In the genomic region with DNA sequence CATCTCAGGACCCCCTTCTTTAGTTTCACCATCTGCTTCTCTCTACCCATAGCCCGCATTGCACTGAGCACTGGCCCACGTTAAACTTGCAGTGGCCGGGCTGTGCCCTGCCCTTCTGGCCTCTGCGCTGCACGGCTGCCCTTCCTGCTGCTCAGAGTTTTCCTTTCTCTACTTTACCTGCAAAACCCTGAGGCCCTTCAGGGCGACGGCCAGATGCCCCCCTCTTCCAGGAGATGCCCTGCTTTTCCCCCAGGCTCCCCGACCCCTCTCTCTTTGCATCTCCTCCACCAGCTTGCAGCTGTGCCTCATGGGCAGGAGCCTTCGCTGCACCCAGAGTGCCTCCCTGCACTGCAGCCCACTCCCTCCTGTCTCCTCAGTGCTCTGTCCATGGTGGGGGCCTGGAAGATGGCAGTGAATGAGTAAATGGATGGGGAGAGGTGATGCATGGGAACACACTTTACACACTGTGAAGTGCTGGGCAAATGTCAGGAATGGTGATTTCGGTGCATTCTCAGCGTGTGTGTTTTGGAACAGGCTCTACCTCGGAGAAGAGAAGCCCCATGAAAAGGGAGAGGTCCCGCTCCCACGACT, we compare ENCODE assay signal across 27 cellular contexts. TPM values are rescaled to one million over a fixed set of nuclear protein-coding genes. Genes with fewer than 3 reads are reported as not detected.
"Had no signal": no experiment of that assay in that cellular context is flagged by ENCODE, and none has a peak within 500 bp of the region (broad histone marks: within the 10 kb centered on the region; RNA-seq: fewer than 3 reads in every experiment).

No MANE protein-coding gene starts in this region.

- H3K27ac Mint-ChIP-seq: memory B cell; mesothelial cell of epicardium; stimulated activated naive B cell treated with anti-CD40 and anti-IgM and Interleukin-4, amounts not matched to agents 10 μg/mL and 1 μg/mL and 100 μg/mL, for 72 hours; stimulated activated naive CD8-positive, alpha-beta T cell treated with anti-CD3 and anti-CD28 coated beads, Interleukin-15, amount 100 ng/mL, for 72 hours had no signal

- H3K9me3 Mint-ChIP-seq: memory B cell; mesothelial cell of epicardium; nephron progenitor cell; stimulated activated naive B cell treated with anti-CD40 and anti-IgM and Interleukin-4, amounts not matched to agents 10 μg/mL and 1 μg/mL and 100 μg/mL, for 72 hours; stimulated activated naive CD8-positive, alpha-beta T cell treated with anti-CD3 and anti-CD28 coated beads, Interleukin-15, amount 100 ng/mL, for 72 hours had no signal

- DNase-seq: cortex of kidney; dorsolateral prefrontal cortex; effector CD8-positive, alpha-beta T cell; heart left ventricle; islet precursor cell; left lung; lower lobe of right lung; nephron progenitor cell; stimulated activated CD4-positive, alpha-beta T cell treated with anti-CD3 and anti-CD28 coated beads, Interleukin-2, amount 100 ng/mL, for 24 hours; stimulated activated CD4-positive, alpha-beta T cell treated with anti-CD3 and anti-CD28 coated beads, Interleukin-4, amount 100 ng/mL, for 4 hours; stimulated activated naive B cell treated with anti-CD40 and anti-IgM and Interleukin-4, amounts not matched to agents 10 μg/mL and 1 μg/mL and 100 μg/mL, for 72 hours; stimulated activated naive CD8-positive, alpha-beta T cell treated with anti-CD3 and anti-CD28 coated beads, Interleukin-15, amount 100 ng/mL, for 72 hours; testis; upper lobe of right lung had no signal

- FAIRE-seq: frontal cortex had no signal

- H3K27me3 Mint-ChIP-seq: stimulated activated naive B cell treated with anti-CD40 and anti-IgM and Interleukin-4, amounts not matched to agents 10 μg/mL and 1 μg/mL and 100 μg/mL, for 72 hours; stimulated activated naive CD8-positive, alpha-beta T cell treated with anti-CD3 and anti-CD28 coated beads, Interleukin-15, amount 100 ng/mL, for 72 hours had no signal

- H3K27me3 ChIP-seq: dorsolateral prefrontal cortex, heart left ventricle, left lung, sigmoid colon, testis, tibial nerve, upper lobe of right lung had no signal

- H3K4me1 ChIP-seq: heart left ventricle, left lung, lower lobe of right lung, sigmoid colon, tibial nerve, upper lobe of right lung had no signal

- H3K4me1 Mint-ChIP-seq: memory B cell; mesothelial cell of epicardium; nephron progenitor cell; stimulated activated naive B cell treated with anti-CD40 and anti-IgM and Interleukin-4, amounts not matched to agents 10 μg/mL and 1 μg/mL and 100 μg/mL, for 72 hours; stimulated activated naive CD8-positive, alpha-beta T cell treated with anti-CD3 and anti-CD28 coated beads, Interleukin-15, amount 100 ng/mL, for 72 hours had no signal

- H3K4me3 ChIP-seq: dorsolateral prefrontal cortex, heart left ventricle, left lung, lower lobe of right lung, sigmoid colon, skin epidermis, testis, tibial nerve, upper lobe of right lung had no signal

- H3K9me3 ChIP-seq: heart left ventricle, left lung, lower lobe of right lung, sigmoid colon, testis, tibial nerve, upper lobe of right lung had no signal

- H3K36me3 ChIP-seq: left lung, lower lobe of right lung, sigmoid colon, upper lobe of right lung had no signal

- H3K27ac ChIP-seq: dorsolateral prefrontal cortex, heart left ventricle, left lung, lower lobe of right lung, sigmoid colon, skin epidermis, testis, tibial nerve, upper lobe of right lung had no signal

- ATAC-seq: esophagus mucosa; heart left ventricle; left lung; stimulated activated naive B cell treated with anti-CD40 and anti-IgM and Interleukin-4, amounts not matched to agents 10 μg/mL and 1 μg/mL and 100 μg/mL, for 72 hours; stimulated activated naive CD8-positive, alpha-beta T cell treated with anti-CD3 and anti-CD28 coated beads, Interleukin-15, amount 100 ng/mL, for 72 hours; upper lobe of right lung had no signal

- H3K36me3 Mint-ChIP-seq: memory B cell; stimulated activated naive B cell treated with anti-CD40 and anti-IgM and Interleukin-4, amounts not matched to agents 10 μg/mL and 1 μg/mL and 100 μg/mL, for 72 hours had no signal

- H3K4me3 Mint-ChIP-seq: memory B cell; mesothelial cell of epicardium; nephron progenitor cell; stimulated activated naive B cell treated with anti-CD40 and anti-IgM and Interleukin-4, amounts not matched to agents 10 μg/mL and 1 μg/mL and 100 μg/mL, for 72 hours; stimulated activated naive CD8-positive, alpha-beta T cell treated with anti-CD3 and anti-CD28 coated beads, Interleukin-15, amount 100 ng/mL, for 72 hours had no signal

RNA-seq across cellular contexts. Expression of gene NTSR2, which starts 53.8 kb away (rescaled TPM):
- total RNA-seq: esophagus mucosa, fibroblast of lung, glomerular endothelial cell, left lung, lower lobe of right lung, mesothelial cell of epicardium, mucosa of gallbladder, myocyte, osteocyte, pulmonary artery endothelial cell, sigmoid colon, upper lobe of right lung had no signal
- polyA plus RNA-seq: fibroblast of lung had no signal
